19 cellular contexts compared by ENCODE assay signal in genomic region chr17:64247836-64248235, GRCh38. TPM values are rescaled to one million over a fixed set of nuclear protein-coding genes. Genes with fewer than 3 reads are reported as not detected.
A peak's percentile ranks its signal among the peaks of the same experiment; 100 is the strongest.
DNase-seq lines count a peak whose midpoint lies in the region; ATAC-seq and TF ChIP-seq lines count a peak whose summit lies in the region.
"Had no signal": no experiment of that assay in that cellular context is flagged by ENCODE, and none has a peak within 500 bp of the region (broad histone marks: within the 10 kb centered on the region; RNA-seq: fewer than 3 reads in every experiment).

No MANE protein-coding gene starts in this region.

- H3K4me1 Mint-ChIP-seq in MCF 10A (ENCODE audit: insufficient read depth, unreplicated experiment) (peaks cover 28% of the 10 kb centered on the region), mesothelial cell of epicardium (peaks cover 62% of the 10 kb centered on the region)

- H3K4me3 ChIP-seq in breast epithelium, result no peak overlapping the region
- no peak overlapping the region for H3K4me3 ChIP-seq in psoas muscle
- H3K4me3 ChIP-seq: A549, GM23338 had no signal

- H3K36me3 ChIP-seq in breast epithelium (no peaks in the 10 kb centered on the region), psoas muscle (ENCODE audit: insufficient read depth in 1 of 2, low read depth in 1 of 2) (no peaks in the 10 kb centered on the region)

- H3K9me3 Mint-ChIP-seq in MCF 10A (ENCODE audit: unreplicated experiment) (no peaks in the 10 kb centered on the region), mesothelial cell of epicardium (no peaks in the 10 kb centered on the region)
- H3K9me3 Mint-ChIP-seq: CD4-positive, alpha-beta T cell; GM23338; HFFc6 had no signal

- H3K27me3 ChIP-seq in breast epithelium (no peaks in the 10 kb centered on the region), psoas muscle (ENCODE audit: insufficient read depth in 3 of 3, low read length in 2 of 3) (no peaks in the 10 kb centered on the region)

- WGBS in psoas muscle, 3 donors, result 39 to 55% (median 43%) methylated on average over 1 of the region's 1 CpG

- no peaks in the 10 kb centered on the region for H3K27me3 Mint-ChIP-seq in MCF 10A (ENCODE audit: insufficient read depth, unreplicated experiment)
- H3K27me3 Mint-ChIP-seq in mesothelial cell of epicardium (ENCODE audit: low read depth), result no peaks in the 10 kb centered on the region
- H3K27me3 Mint-ChIP-seq: CD4-positive, alpha-beta T cell had no signal

- POLR2A ChIA-PET in MCF 10A (lab: Yijun Ruan, JAX), result interaction anchor here (1.0 to 1.7 kb wide), 3 partner anchors 30 to 102 kb away, joined by 3 to 5 read pairs (median 3); no protein-coding TSS in a partner anchor

- no peak for TF ChIP-seq POLR2A in breast epithelium (IDR thresholded peaks at IDR 0.05)

- H3K27ac ChIP-seq in breast epithelium (peak overlapping the region in 1 of 2 donors; percentile 82), psoas muscle (peak overlapping the region; percentile 23)
- H3K27ac ChIP-seq: 22Rv1, A549, C4-2B, HL-60 had no signal

- ATAC-seq in psoas muscle (peak in 1 of 4 donors; percentile 38), GM18868 (IDR thresholded peaks at IDR 0.05; ENCODE audit: unreplicated experiment) (no peak)
- ATAC-seq: A549, GM23338, HCT116 had no signal

- CTCF ChIA-PET in MCF 10A (lab: Yijun Ruan, JAX), result interaction anchor here (0.9 kb wide), 1 partner anchor 11 kb away, joined by 3 read pairs; no protein-coding TSS in a partner anchor

- DNase-seq in MCF 10A (ENCODE audit: unreplicated experiment) (no peak), breast epithelium (ENCODE audit: low spot score in 2 of 2) (no peak), mesothelial cell of epicardium (ENCODE audit: low spot score in 2 of 2, unreplicated experiment in 2 of 2) (no peak), psoas muscle (no peak), GOT3 (lab: John Stamatoyannopoulos, UW) (no peak), posterior vena cava (ENCODE audit: low spot score) (no peak)
- DNase-seq: AML-193; Caco-2; CD4-positive, alpha-beta T cell; GDM1; H7; HFFc6 had no signal

- no peak overlapping the region for H3K4me3 Mint-ChIP-seq in MCF 10A (ENCODE audit: unreplicated experiment)
- no peak overlapping the region for H3K4me3 Mint-ChIP-seq in mesothelial cell of epicardium
- H3K4me3 Mint-ChIP-seq: CD4-positive, alpha-beta T cell; GM23338; HFFc6 had no signal

- peaks cover 0 to 9% of the 10 kb centered on the region in 2 donors for H3K4me1 ChIP-seq in breast epithelium
- H3K4me1 ChIP-seq in psoas muscle, result peaks cover 52% of the 10 kb centered on the region

- no TSS peak for BruUV-seq in MCF 10A (replicated peaks; lab: Mats Ljungman, UMichigan)

- H3K36me3 Mint-ChIP-seq in MCF 10A (ENCODE audit: insufficient read depth, unreplicated experiment) (peaks cover 11% of the 10 kb centered on the region), mesothelial cell of epicardium (no peaks in the 10 kb centered on the region)

- intact Hi-C loops in MCF 10A (cut with micrococcal nuclease), result no loop called here
- intact Hi-C loops in breast epithelium (cut with DNase I; ENCODE audit: low total_unique reads), result no loop called here
- intact Hi-C loops in psoas muscle (cut with DNase I), result no loop called here
- intact Hi-C loops in posterior vena cava (cut with DNase I), result no loop called here

- TF ChIP-seq CTCF in MCF 10A (IDR thresholded peaks at IDR 0.05; ENCODE audit: unreplicated experiment) (no peak), breast epithelium (IDR thresholded peaks at IDR 0.05) (no peak), mesothelial cell of epicardium (IDR thresholded peaks at IDR 0.05; ENCODE audit: unreplicated experiment) (no peak), psoas muscle (IDR thresholded peaks at IDR 0.05) (no peak)

- H3K9me3 ChIP-seq in breast epithelium (no peaks in the 10 kb centered on the region), psoas muscle (no peaks in the 10 kb centered on the region)
- H3K9me3 ChIP-seq: A549, Caco-2 had no signal

- H3K27ac Mint-ChIP-seq in MCF 10A (ENCODE audit: low read depth, unreplicated experiment) (peak overlapping the region; percentile 20), mesothelial cell of epicardium (peak overlapping the region; percentile 69)
- H3K27ac Mint-ChIP-seq: CD4-positive, alpha-beta T cell; GM23338; HFFc6 had no signal

RNA-seq across cellular contexts. Expression of gene TEX2, which starts 15.2 kb away (rescaled TPM):
- total RNA-seq in MCF 10A (2022), result 33.7 and 42.2 TPM in 2 replicates
- 10 to 100 TPM; 47.5 to 70.7 (median 69.6) TPM for total RNA-seq in breast epithelium
- total RNA-seq in mesothelial cell of epicardium, result 27.1 to 29.7 TPM (median 27.3 TPM) in 3 replicates
- 10 to 100 TPM; 45.7 to 72.7 (median 55.7) TPM for total RNA-seq in psoas muscle
- polyA plus RNA-seq in psoas muscle, result 10 to 100 TPM; 29.4 to 57.1 (median 42.9) TPM
- total RNA-seq in posterior vena cava, result 10 to 100 TPM; 24.6 to 27.4 TPM
